In genomic region chr3:66572938-66573710, GRCh38 we compare ENCODE assay signal across 9 cellular contexts.
DNase-seq lines count a peak whose midpoint lies in the region; ATAC-seq and TF ChIP-seq lines count a peak whose summit lies in the region.
"Had no signal": no experiment of that assay in that cellular context is flagged by ENCODE, and none has a peak within 500 bp of the region (broad histone marks: within the 10 kb centered on the region; RNA-seq: fewer than 3 reads in every experiment).

No MANE protein-coding gene starts in this region.

- no peaks in the 10 kb centered on the region for H3K27me3 ChIP-seq in OCI-LY1 (ENCODE audit: insufficient read depth, low read length)
- H3K27me3 ChIP-seq in iPS-15b (ENCODE audit: control insufficient read depth, insufficient read depth, low read length): no peaks in the 10 kb centered on the region
- no peaks in the 10 kb centered on the region for H3K27me3 ChIP-seq in prostate gland (replicated peaks; ENCODE audit: insufficient read depth)

- no peak for DNase-seq in substantia nigra (lab: John Stamatoyannopoulos, UW)
- no peak for DNase-seq in prostate gland (ENCODE audit: low spot score)
- DNase-seq: stimulated activated naive CD4-positive, alpha-beta T cell had no signal

- H3K9me3 ChIP-seq in OCI-LY1 (ENCODE audit: low read length) (no peaks in the 10 kb centered on the region), iPS-15b (ENCODE audit: control insufficient read depth, insufficient read depth, low read length) (no peaks in the 10 kb centered on the region), prostate gland (no peaks in the 10 kb centered on the region)

- no peaks in the 10 kb centered on the region for H3K9me2 ChIP-seq in OCI-LY1 (ENCODE audit: low read depth, low read length)

- H3K36me3 ChIP-seq in OCI-LY1 (ENCODE audit: insufficient read depth, low read length) (no peaks in the 10 kb centered on the region), iPS-15b (ENCODE audit: control insufficient read depth, insufficient read depth, low read length) (no peaks in the 10 kb centered on the region), prostate gland (no peaks in the 10 kb centered on the region)

- H3K9ac ChIP-seq in OCI-LY1 (ENCODE audit: low read length) (no peak overlapping the region), iPS-15b (ENCODE audit: low read depth, low read length) (no peak overlapping the region)

- no peak overlapping the region for H2AFZ ChIP-seq in OCI-LY1 (ENCODE audit: low read length)

- no peak overlapping the region for H3K4me2 ChIP-seq in OCI-LY1 (ENCODE audit: low read length)

- H3K4me1 ChIP-seq in OCI-LY1 (ENCODE audit: insufficient read depth, low read length, severe bottlenecking): no peaks in the 10 kb centered on the region
- peaks cover 10% of the 10 kb centered on the region for H3K4me1 ChIP-seq in iPS-15b (ENCODE audit: control insufficient read depth, insufficient read depth, low read length)
- H3K4me1 ChIP-seq in prostate gland (replicated peaks): no peaks in the 10 kb centered on the region

- no peaks in the 10 kb centered on the region for H4K20me1 ChIP-seq in OCI-LY1 (ENCODE audit: insufficient read depth, low read length)

- intact Hi-C loops in prostate gland (cut with DNase I): no loop called here

- ATAC-seq in GM18867 (IDR thresholded peaks at IDR 0.05; ENCODE audit: unreplicated experiment) (peak; percentile 90), GM19324 (IDR thresholded peaks at IDR 0.05; ENCODE audit: low FRiP score, unreplicated experiment) (no peak), HG03196 (IDR thresholded peaks at IDR 0.05; ENCODE audit: unreplicated experiment) (no peak)

- peak overlapping the region; percentile 52 for H3K27ac ChIP-seq in C4-2B
- no peak overlapping the region for H3K27ac ChIP-seq in OCI-LY1 (ENCODE audit: low read depth, low read length, poor library complexity, severe bottlenecking)
- H3K27ac ChIP-seq in substantia nigra (ENCODE audit: low read depth, low read length, poor library complexity, severe bottlenecking): no peak overlapping the region
- no peak overlapping the region for H3K27ac ChIP-seq in prostate gland

- no peaks in the 10 kb centered on the region for H3F3A ChIP-seq in OCI-LY1 (ENCODE audit: insufficient read depth, low read length)

- 84% methylated on average over 14 of the region's 14 CpGs for WGBS in prostate gland

- TF ChIP-seq CTCF in C4-2B (conservative IDR thresholded peaks at IDR 0.05) (peak; percentile 42), OCI-LY1 (IDR thresholded peaks at IDR 0.05; ENCODE audit: low read length) (peak; percentile 62), prostate gland (IDR thresholded peaks at IDR 0.05) (no peak)

- TF ChIP-seq POLR2A in prostate gland (IDR thresholded peaks at IDR 0.05): no peak

- H3K79me2 ChIP-seq in OCI-LY1 (ENCODE audit: insufficient read depth, low read length): no peaks in the 10 kb centered on the region

- H3K4me3 ChIP-seq in OCI-LY1 (ENCODE audit: low read depth, low read length, poor library complexity, severe bottlenecking) (no peak overlapping the region), iPS-15b (ENCODE audit: low read depth, low read length) (peak overlapping the region; percentile 51), prostate gland (no peak overlapping the region)

Comparison
In these comparisons a context has a peak if more than half of its experiments do, and no peak if none do; other contexts are left out.
1. CTCF ChIP-seq: peak in C4-2B (single experiment) and OCI-LY1 (single experiment); none in prostate gland (0 of 4).